ENCODE assay signal across 1 cellular context in genomic region chr16:73060948-73061495, GRCh38.
TF ChIP-seq lines count a peak whose summit lies in the region.

No MANE protein-coding gene starts in this region.

TF ChIP-seq in SK-N-SH, 30 proteins besides CTCF, POLR2A, EP300 and RAD21 (continued from another document):
- TF ChIP-seq, protein P1, sequence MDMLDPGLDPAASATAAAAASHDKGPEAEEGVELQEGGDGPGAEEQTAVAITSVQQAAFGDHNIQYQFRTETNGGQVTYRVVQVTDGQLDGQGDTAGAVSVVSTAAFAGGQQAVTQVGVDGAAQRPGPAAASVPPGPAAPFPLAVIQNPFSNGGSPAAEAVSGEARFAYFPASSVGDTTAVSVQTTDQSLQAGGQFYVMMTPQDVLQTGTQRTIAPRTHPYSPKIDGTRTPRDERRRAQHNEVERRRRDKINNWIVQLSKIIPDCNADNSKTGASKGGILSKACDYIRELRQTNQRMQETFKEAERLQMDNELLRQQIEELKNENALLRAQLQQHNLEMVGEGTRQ (IDR thresholded peaks at IDR 0.05; ENCODE audit: borderline replicate concordance, low read depth, low read length), result no peak
- TF ChIP-seq, protein P2, sequence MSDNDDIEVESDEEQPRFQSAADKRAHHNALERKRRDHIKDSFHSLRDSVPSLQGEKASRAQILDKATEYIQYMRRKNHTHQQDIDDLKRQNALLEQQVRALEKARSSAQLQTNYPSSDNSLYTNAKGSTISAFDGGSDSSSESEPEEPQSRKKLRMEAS (IDR thresholded peaks at IDR 0.05; ENCODE audit: low read depth), result no peak
- TF ChIP-seq EZH2phosphoT487 (IDR thresholded peaks at IDR 0.05; ENCODE audit: borderline replicate concordance, low read depth) (no peak), FOSL2 (IDR thresholded peaks at IDR 0.05; ENCODE audit: borderline replicate concordance, low read depth) (no peak), TCF12 (IDR thresholded peaks at IDR 0.05) (no peak), GATA2 (CRISPR knock-in tag; IDR thresholded peaks at IDR 0.05) (no peak)
